ENCODE assay signal across 22 cellular contexts in genomic region chr3:11907667-11908660, GRCh38.
A peak's percentile ranks its signal among the peaks of the same experiment; 100 is the strongest.
DNase-seq lines count a peak whose midpoint lies in the region; ATAC-seq and TF ChIP-seq lines count a peak whose summit lies in the region.
"Had no signal": no experiment of that assay in that cellular context is flagged by ENCODE, and none has a peak within 500 bp of the region (broad histone marks: within the 10 kb centered on the region; RNA-seq: fewer than 3 reads in every experiment).

No MANE protein-coding gene starts in this region.

- H3K4me3 Mint-ChIP-seq in MCF 10A (ENCODE audit: unreplicated experiment), result no peak overlapping the region
- H3K4me3 Mint-ChIP-seq in activated T-cell treated with anti-CD3 and anti-CD28 coated beads, Interleukin-2, amount 50 U/mL, for 4 hours, result no peak overlapping the region
- H3K4me3 Mint-ChIP-seq in naive thymus-derived CD4-positive, alpha-beta T cell, result no peak overlapping the region
- H3K4me3 Mint-ChIP-seq: activated naive CD8-positive, alpha-beta T cell; brain; mesothelial cell of epicardium had no signal

- intact Hi-C loops in MCF 10A (cut with micrococcal nuclease), result no loop called here
- intact Hi-C loops in naive thymus-derived CD4-positive, alpha-beta T cell (cut with micrococcal nuclease), result no loop called here

- H3K4me1 ChIP-seq in naive thymus-derived CD4-positive, alpha-beta T cell (ENCODE audit: control insufficient read depth in 2 of 2, insufficient read depth in 2 of 2, low read length in 2 of 2), result no peaks in the 10 kb centered on the region
- H3K4me1 ChIP-seq: esophagus muscularis mucosa had no signal

- no peaks in the 10 kb centered on the region for H3K4me1 Mint-ChIP-seq in MCF 10A (ENCODE audit: insufficient read depth, unreplicated experiment)
- H3K4me1 Mint-ChIP-seq in activated T-cell treated with anti-CD3 and anti-CD28 coated beads, Interleukin-2, amount 50 U/mL, for 4 hours (ENCODE audit: low read depth), result peaks cover 8% of the 10 kb centered on the region
- H3K4me1 Mint-ChIP-seq in naive thymus-derived CD4-positive, alpha-beta T cell, result peaks cover 0 to 5% (median 0%) of the 10 kb centered on the region in 7 donors
- H3K4me1 Mint-ChIP-seq: mesothelial cell of epicardium had no signal

- no peak for ATAC-seq in activated T-cell treated with anti-CD3 and anti-CD28 coated beads, Interleukin-2, amount 50 U/mL, for 4 hours
- ATAC-seq in naive thymus-derived CD4-positive, alpha-beta T cell, result no peak
- ATAC-seq: activated CD4-positive, CD25-positive, alpha-beta regulatory T cell treated with anti-CD3 and anti-CD28 coated beads, Interleukin-2, amount 50 U/mL, for 24 hours had no signal

- no peaks in the 10 kb centered on the region for H3K36me3 ChIP-seq in naive thymus-derived CD4-positive, alpha-beta T cell (ENCODE audit: control insufficient read depth in 2 of 3, insufficient read depth in 3 of 3, low read length in 3 of 3)
- H3K36me3 ChIP-seq: esophagus muscularis mucosa, thoracic aorta had no signal

- CTCF ChIA-PET in MCF 10A (lab: Yijun Ruan, JAX), result interaction anchor here (0.7 kb wide), 1 partner anchor 14 kb away, joined by 3 read pairs; no protein-coding TSS in a partner anchor
- CTCF ChIA-PET in naive thymus-derived CD4-positive, alpha-beta T cell (lab: Charles Lee), result no interaction called here

- H3K27me3 ChIP-seq in naive thymus-derived CD4-positive, alpha-beta T cell (ENCODE audit: control insufficient read depth in 2 of 2, insufficient read depth in 2 of 2, low read length in 2 of 2), result no peaks in the 10 kb centered on the region

- no peaks in the 10 kb centered on the region for H3K9me3 Mint-ChIP-seq in MCF 10A (ENCODE audit: unreplicated experiment)
- no peaks in the 10 kb centered on the region for H3K9me3 Mint-ChIP-seq in activated T-cell treated with anti-CD3 and anti-CD28 coated beads, Interleukin-2, amount 50 U/mL, for 4 hours
- peaks cover 0 to 1% (median 0%) of the 10 kb centered on the region in 11 donors for H3K9me3 Mint-ChIP-seq in naive thymus-derived CD4-positive, alpha-beta T cell
- H3K9me3 Mint-ChIP-seq: brain, mesothelial cell of epicardium had no signal

- TF ChIP-seq CTCF in fibroblast of the aortic adventitia (IDR thresholded peaks at IDR 0.05; ENCODE audit: insufficient read depth, low read length) (no peak), MCF 10A (IDR thresholded peaks at IDR 0.05; ENCODE audit: unreplicated experiment) (no peak)

- no TSS peak for BruUV-seq in MCF 10A (replicated peaks; lab: Mats Ljungman, UMichigan)

- no peak overlapping the region for H3K4me3 ChIP-seq in fibroblast of the aortic adventitia (ENCODE audit: low read depth, low read length)
- H3K4me3 ChIP-seq in naive thymus-derived CD4-positive, alpha-beta T cell (ENCODE audit: low read length), result no peak overlapping the region
- H3K4me3 ChIP-seq: esophagus muscularis mucosa, thoracic aorta had no signal

- H3K27ac Mint-ChIP-seq in MCF 10A (ENCODE audit: low read depth, unreplicated experiment), result no peak overlapping the region
- no peak overlapping the region for H3K27ac Mint-ChIP-seq in naive thymus-derived CD4-positive, alpha-beta T cell
- H3K27ac Mint-ChIP-seq: activated naive CD8-positive, alpha-beta T cell; brain; mesothelial cell of epicardium had no signal

- no peak overlapping the region for H3K27ac ChIP-seq in naive thymus-derived CD4-positive, alpha-beta T cell (ENCODE audit: low read depth, low read length)
- H3K27ac ChIP-seq: C4-2B, esophagus muscularis mucosa, thoracic aorta had no signal

- H3K9me3 ChIP-seq in naive thymus-derived CD4-positive, alpha-beta T cell (ENCODE audit: control insufficient read depth in 2 of 3, low read length in 3 of 3), result no peaks in the 10 kb centered on the region
- H3K9me3 ChIP-seq: esophagus muscularis mucosa, thoracic aorta had no signal

- no peaks in the 10 kb centered on the region for H3K36me3 Mint-ChIP-seq in MCF 10A (ENCODE audit: insufficient read depth, unreplicated experiment)
- no peaks in the 10 kb centered on the region for H3K36me3 Mint-ChIP-seq in activated T-cell treated with anti-CD3 and anti-CD28 coated beads, Interleukin-2, amount 50 U/mL, for 4 hours (ENCODE audit: insufficient read depth)
- H3K36me3 Mint-ChIP-seq in naive thymus-derived CD4-positive, alpha-beta T cell, result no peaks in the 10 kb centered on the region
- H3K36me3 Mint-ChIP-seq: activated naive CD8-positive, alpha-beta T cell; brain; mesothelial cell of epicardium had no signal

- DNase-seq in EH (ENCODE audit: low read depth) (peak; percentile 20), SK-N-DZ (ENCODE audit: low spot score) (peak; percentile 67), fibroblast of the aortic adventitia (ENCODE audit: low read depth) (peak; percentile 4), retina (peak; percentile 61), MCF 10A (ENCODE audit: unreplicated experiment) (no peak)
- no peak for DNase-seq in activated T-cell treated with anti-CD3 and anti-CD28 coated beads, Interleukin-2, amount 50 U/mL, for 4 hours
- DNase-seq in naive thymus-derived CD4-positive, alpha-beta T cell, result no peak
- DNase-seq: activated T-cell treated with anti-CD3 and anti-CD28 coated beads for 4 hours; DMS79 treated with DMSO at 0.1 percent for 48 hours; Karpas-422; kidney glomerular epithelial cell; NCI-H1436; stimulated activated CD4-positive, alpha-beta T cell treated with anti-CD3 and anti-CD28 coated beads, Interleukin-4, amount 100 ng/mL, for 1 hour; stimulated activated CD8-positive, alpha-beta memory T cell treated with anti-CD3 and anti-CD28 coated beads, Interleukin-4, amount 100 ng/mL, for 48 hours; T-helper 2 cell had no signal

- POLR2A ChIA-PET in MCF 10A (lab: Yijun Ruan, JAX), result interaction anchor here (0.7 kb wide), 1 partner anchor 448 kb away, joined by 3 read pairs; no protein-coding TSS in a partner anchor
- POLR2A ChIA-PET in naive thymus-derived CD4-positive, alpha-beta T cell (lab: Charles Lee), result no interaction called here

- H3K27me3 Mint-ChIP-seq in MCF 10A (ENCODE audit: insufficient read depth, unreplicated experiment), result peaks cover 71% of the 10 kb centered on the region
- no peaks in the 10 kb centered on the region for H3K27me3 Mint-ChIP-seq in activated T-cell treated with anti-CD3 and anti-CD28 coated beads, Interleukin-2, amount 50 U/mL, for 4 hours (ENCODE audit: low read depth)
- H3K27me3 Mint-ChIP-seq in naive thymus-derived CD4-positive, alpha-beta T cell, result peaks cover 0 to 17% (median 0%) of the 10 kb centered on the region in 5 donors
- H3K27me3 Mint-ChIP-seq: activated naive CD8-positive, alpha-beta T cell had no signal

Comparison
In these comparisons a context has a peak if more than half of its experiments do, and no peak if none do; other contexts are left out.
1. DNase-seq: peak in EH (single experiment), SK-N-DZ (single experiment), fibroblast of the aortic adventitia (single experiment) and retina (single experiment); none in MCF 10A (single experiment), activated T-cell treated with anti-CD3 and anti-CD28 coated beads, Interleukin-2, amount 50 U/mL, for 4 hours (single experiment) and naive thymus-derived CD4-positive, alpha-beta T cell (0 of 9).